Comparison of ENCODE assay signal across 20 cellular contexts in genomic region chr13:113098163-113098732, GRCh38. TPM values are rescaled to one million over a fixed set of nuclear protein-coding genes. Genes with fewer than 3 reads are reported as not detected.
DNase-seq lines count a peak whose midpoint lies in the region; ATAC-seq and TF ChIP-seq lines count a peak whose summit lies in the region.
"Had no signal": no experiment of that assay in that cellular context is flagged by ENCODE, and none has a peak within 500 bp of the region (broad histone marks: within the 10 kb centered on the region; RNA-seq: fewer than 3 reads in every experiment).

No MANE protein-coding gene starts in this region.

- H3K27me3 Mint-ChIP-seq in stimulated activated memory B cell treated with anti-CD40 and anti-IgM and Interleukin-4, amounts not matched to agents 10 μg/mL and 1 μg/mL and 100 μg/mL, for 72 hours = peaks cover 18% of the 10 kb centered on the region
- H3K27me3 Mint-ChIP-seq: central memory CD8-positive, alpha-beta T cell had no signal

- H4K20me1 ChIP-seq in fibroblast of lung (ENCODE audit: control insufficient read depth, extremely low read depth, insufficient read depth, low read length) = no peaks in the 10 kb centered on the region

- no peaks in the 10 kb centered on the region for H3K79me2 ChIP-seq in fibroblast of lung (ENCODE audit: control insufficient read depth, insufficient read depth, low read length)

- peak overlapping the region; percentile 53 for H2AFZ ChIP-seq in fibroblast of lung (ENCODE audit: low read length)

- ATAC-seq in psoas muscle (peak; percentile 17 to 85 (median 47)), GM21619 (IDR thresholded peaks at IDR 0.05; ENCODE audit: unreplicated experiment) (no peak)
- ATAC-seq in stimulated activated memory B cell treated with anti-CD40 and anti-IgM and Interleukin-4, amounts not matched to agents 10 μg/mL and 1 μg/mL and 100 μg/mL, for 72 hours = no peak
- ATAC-seq: activated CD8-positive, alpha-beta T cell treated with anti-CD3 and anti-CD28 coated beads, Interleukin-2, amount 10 ng/mL, durations not matched to agents 7 days and 5 days; activated T-cell treated with anti-CD3 and anti-CD28 coated beads, Interleukin-2, amount 50 U/mL, for 72 hours had no signal

- H3K4me3 ChIP-seq in SJCRH30 (peak overlapping the region; percentile 37), fibroblast of lung (replicated peaks in 1 of 4; ENCODE audit: control extremely low read depth in 1 of 4, insufficient read depth in 1 of 4, low read depth in 3 of 4, low read length in 4 of 4) (peak overlapping the region in 2 of 4 experiments; percentile 14 to 23), psoas muscle (no peak overlapping the region), ascending aorta (no peak overlapping the region)
- H3K4me3 ChIP-seq: BLaER1 treated with 17β-estradiol and CSF1 and Interleukin-3, amounts not matched to agents 10 nM and 100 nM; skin epidermis; testis had no signal

- H3K4me2 ChIP-seq in fibroblast of lung (ENCODE audit: extremely low read depth, insufficient read depth, low read length) = peak overlapping the region; percentile 82
- H3K4me2 ChIP-seq: BLaER1 treated with 17β-estradiol and CSF1 and Interleukin-3, amounts not matched to agents 10 nM and 100 nM had no signal

- intact Hi-C loops in psoas muscle (cut with DNase I) = no loop called here
- intact Hi-C loops in ascending aorta (cut with DNase I) = no loop called here

- no peak overlapping the region for H3K4me3 Mint-ChIP-seq in stimulated activated memory B cell treated with anti-CD40 and anti-IgM and Interleukin-4, amounts not matched to agents 10 μg/mL and 1 μg/mL and 100 μg/mL, for 72 hours
- H3K4me3 Mint-ChIP-seq: activated CD8-positive, alpha-beta T cell treated with anti-CD3 and anti-CD28 coated beads, Interleukin-2, amount 10 ng/mL, durations not matched to agents 7 days and 5 days; activated naive CD8-positive, alpha-beta T cell treated with anti-CD3 and anti-CD28 coated beads, Interleukin-2, amount 10 ng/mL, durations not matched to agents 7 days and 5 days; activated T-cell treated with anti-CD3 and anti-CD28 coated beads, Interleukin-2, amount 50 U/mL, for 72 hours; central memory CD8-positive, alpha-beta T cell had no signal

- no peaks in the 10 kb centered on the region for H3K36me3 Mint-ChIP-seq in stimulated activated memory B cell treated with anti-CD40 and anti-IgM and Interleukin-4, amounts not matched to agents 10 μg/mL and 1 μg/mL and 100 μg/mL, for 72 hours
- H3K36me3 Mint-ChIP-seq: activated naive CD8-positive, alpha-beta T cell treated with anti-CD3 and anti-CD28 coated beads, Interleukin-2, amount 10 ng/mL, durations not matched to agents 7 days and 5 days had no signal

- H3K27me3 ChIP-seq in SJCRH30 (no peaks in the 10 kb centered on the region; the same call in 1 of the 2 replicates), fibroblast of lung (ENCODE audit: control insufficient read depth, insufficient read depth, low read length) (peaks cover 9% of the 10 kb centered on the region), psoas muscle (ENCODE audit: insufficient read depth in 3 of 3, low read length in 2 of 3) (peaks cover 0 to 14% (median 2%) of the 10 kb centered on the region in 3 donors), ascending aorta (no peaks in the 10 kb centered on the region)
- H3K27me3 ChIP-seq: testis had no signal

- no peak overlapping the region for H3K9ac ChIP-seq in fibroblast of lung (ENCODE audit: insufficient read depth, low read length)
- H3K9ac ChIP-seq: BLaER1 treated with 17β-estradiol and CSF1 and Interleukin-3, amounts not matched to agents 10 nM and 100 nM had no signal

- WGBS in psoas muscle, 3 donors = 20 to 32% (median 23%) methylated on average over 29 of the region's 29 CpGs

- H3K4me1 Mint-ChIP-seq in stimulated activated memory B cell treated with anti-CD40 and anti-IgM and Interleukin-4, amounts not matched to agents 10 μg/mL and 1 μg/mL and 100 μg/mL, for 72 hours = no peaks in the 10 kb centered on the region
- H3K4me1 Mint-ChIP-seq: activated naive CD8-positive, alpha-beta T cell treated with anti-CD3 and anti-CD28 coated beads, Interleukin-2, amount 10 ng/mL, durations not matched to agents 7 days and 5 days; central memory CD8-positive, alpha-beta T cell had no signal

- no peak overlapping the region for H3K27ac Mint-ChIP-seq in stimulated activated memory B cell treated with anti-CD40 and anti-IgM and Interleukin-4, amounts not matched to agents 10 μg/mL and 1 μg/mL and 100 μg/mL, for 72 hours
- H3K27ac Mint-ChIP-seq: activated CD8-positive, alpha-beta T cell treated with anti-CD3 and anti-CD28 coated beads, Interleukin-2, amount 10 ng/mL, durations not matched to agents 7 days and 5 days; activated naive CD8-positive, alpha-beta T cell treated with anti-CD3 and anti-CD28 coated beads, Interleukin-2, amount 10 ng/mL, durations not matched to agents 7 days and 5 days; activated T-cell treated with anti-CD3 and anti-CD28 coated beads, Interleukin-2, amount 50 U/mL, for 72 hours had no signal

- TF ChIP-seq CTCF in fibroblast of lung (conservative IDR thresholded peaks at IDR 0.05 in 1 of 2, IDR thresholded peaks at IDR 0.05 in 1 of 2; ENCODE audit: low read depth in 1 of 2, low read length in 2 of 2) (no peak), psoas muscle (IDR thresholded peaks at IDR 0.05) (no peak), ascending aorta (IDR thresholded peaks at IDR 0.05) (no peak)

- H3K27ac ChIP-seq in SJCRH30 (peak overlapping the region; percentile 49), fibroblast of lung (ENCODE audit: insufficient read depth, low read length) (no peak overlapping the region), psoas muscle (no peak overlapping the region), ascending aorta (no peak overlapping the region)
- H3K27ac ChIP-seq: BLaER1 treated with 17β-estradiol and CSF1 and Interleukin-3, amounts not matched to agents 10 nM and 100 nM; testis; VCaP had no signal

- 0 out of 2 replicates have a peak, but pooled peaks cover 2% of the 10 kb centered on the region for H3K4me1 ChIP-seq in SJCRH30
- peaks cover 2% of the 10 kb centered on the region for H3K4me1 ChIP-seq in fibroblast of lung (ENCODE audit: control insufficient read depth, extremely low read depth, insufficient read depth, low read length)
- peaks cover 6% of the 10 kb centered on the region for H3K4me1 ChIP-seq in psoas muscle
- H3K4me1 ChIP-seq in ascending aorta = no peaks in the 10 kb centered on the region
- H3K4me1 ChIP-seq: testis had no signal

- H3K9me3 Mint-ChIP-seq in stimulated activated memory B cell treated with anti-CD40 and anti-IgM and Interleukin-4, amounts not matched to agents 10 μg/mL and 1 μg/mL and 100 μg/mL, for 72 hours = no peaks in the 10 kb centered on the region
- H3K9me3 Mint-ChIP-seq: activated naive CD8-positive, alpha-beta T cell treated with anti-CD3 and anti-CD28 coated beads, Interleukin-2, amount 10 ng/mL, durations not matched to agents 7 days and 5 days; activated T-cell treated with anti-CD3 and anti-CD28 coated beads, Interleukin-2, amount 50 U/mL, for 72 hours; central memory CD8-positive, alpha-beta T cell had no signal

- H3K36me3 ChIP-seq in SJCRH30 (no peaks in the 10 kb centered on the region), fibroblast of lung (ENCODE audit: control insufficient read depth, insufficient read depth, low read length) (no peaks in the 10 kb centered on the region), psoas muscle (ENCODE audit: insufficient read depth in 1 of 2, low read depth in 1 of 2) (no peaks in the 10 kb centered on the region), ascending aorta (no peaks in the 10 kb centered on the region)
- H3K36me3 ChIP-seq: BLaER1 treated with 17β-estradiol and CSF1 and Interleukin-3, amounts not matched to agents 10 nM and 100 nM had no signal

- H3K9me3 ChIP-seq in SJCRH30 (replicated peaks) (no peaks in the 10 kb centered on the region), fibroblast of lung (ENCODE audit: control insufficient read depth, insufficient read depth, low read depth, low read length) (no peaks in the 10 kb centered on the region), psoas muscle (no peaks in the 10 kb centered on the region), ascending aorta (no peaks in the 10 kb centered on the region)
- H3K9me3 ChIP-seq: BLaER1 treated with 17β-estradiol and CSF1 and Interleukin-3, amounts not matched to agents 10 nM and 100 nM; testis had no signal

- DNase-seq in EL = peak; percentile 67
- DNase-seq in SJCRH30 = peak; percentile 82 to 84
- peak; percentile 28 to 37 for DNase-seq in fibroblast of lung (ENCODE audit: low read depth in 2 of 2)
- DNase-seq in psoas muscle = no peak
- DNase-seq in ascending aorta (ENCODE audit: low spot score in 2 of 2) = no peak
- no peak for DNase-seq in NOMO-1 (lab: John Stamatoyannopoulos, UW; ENCODE audit: unreplicated experiment in 2 of 2)
- DNase-seq: activated CD8-positive, alpha-beta T cell treated with anti-CD3 and anti-CD28 coated beads, Interleukin-2, amount 10 ng/mL, durations not matched to agents 7 days and 5 days; activated naive CD8-positive, alpha-beta T cell treated with anti-CD3 and anti-CD28 coated beads, Interleukin-2, amount 10 ng/mL, durations not matched to agents 7 days and 5 days; activated T-cell treated with anti-CD3 and anti-CD28 coated beads, Interleukin-2, amount 50 U/mL, for 72 hours; effector memory CD4-positive, alpha-beta T cell; HCEC 1CT; midbrain; NCI-H1105; testis had no signal

RNA-seq across cellular contexts. Expression of gene F7, which starts 7.3 kb away (rescaled TPM):
- not detected in 2 replicates for total RNA-seq in SJCRH30 (2014; rRNA removed; shearing (Covaris generic))
- total RNA-seq in fibroblast of lung = under 0.01 TPM in 1 of 2 replicates, not detected in the other
- not detected in 2 replicates for polyA plus RNA-seq in fibroblast of lung
- polyA plus RNA-seq in fibroblast of lung (2012) = not detected in 2 replicates
- not detected in 2 replicates for polyA minus RNA-seq in fibroblast of lung (ENCODE audit: low replicate concordance)
- under 1 TPM in 2 of 4 donors, not detected in 2; 0.10 to 0.20 TPM for total RNA-seq in psoas muscle
- under 1 TPM in 1 of 3 donors, not detected in 2; 0.08 TPM for polyA plus RNA-seq in psoas muscle
- 0.85 TPM for total RNA-seq in ascending aorta
- total RNA-seq: activated CD8-positive, alpha-beta T cell treated with anti-CD3 and anti-CD28 coated beads, Interleukin-2, amount 10 ng/mL, durations not matched to agents 7 days and 5 days; activated T-cell treated with anti-CD3 and anti-CD28 coated beads, Interleukin-2, amount 50 U/mL, for 72 hours had no signal

RNA-seq across cellular contexts. Expression of gene F10, which starts 24.4 kb away (rescaled TPM):
- total RNA-seq in SJCRH30 (2014; rRNA removed; shearing (Covaris generic)) = 0.16 and 0.56 TPM in 2 replicates
- 20.3 and 41.5 TPM in 2 replicates for total RNA-seq in fibroblast of lung
- polyA plus RNA-seq in fibroblast of lung = 6.7 and 39.9 TPM in 2 replicates
- 7.9 and 47.5 TPM in 2 replicates for polyA plus RNA-seq in fibroblast of lung (2012)
- 1.4 and 26.9 TPM in 2 replicates for polyA minus RNA-seq in fibroblast of lung (ENCODE audit: low replicate concordance)
- total RNA-seq in psoas muscle = 1 to 10 TPM in 3 of 4 donors, under 1 TPM in 1; 0.63 to 4.9 (median 1.2) TPM
- 1 to 10 TPM; 1.5 to 2.0 (median 1.6) TPM for polyA plus RNA-seq in psoas muscle
- total RNA-seq in ascending aorta = 15.8 TPM
- total RNA-seq: activated CD8-positive, alpha-beta T cell treated with anti-CD3 and anti-CD28 coated beads, Interleukin-2, amount 10 ng/mL, durations not matched to agents 7 days and 5 days; activated naive CD8-positive, alpha-beta T cell treated with anti-CD3 and anti-CD28 coated beads, Interleukin-2, amount 10 ng/mL, durations not matched to agents 7 days and 5 days; activated T-cell treated with anti-CD3 and anti-CD28 coated beads, Interleukin-2, amount 50 U/mL, for 72 hours had no signal

Comparison
In these comparisons a context has a peak if more than half of its experiments do, and no peak if none do; other contexts are left out.
1. DNase-seq: peak in EL (single experiment), SJCRH30 (2 of 2) and fibroblast of lung (2 of 2); none in psoas muscle (0 of 2), ascending aorta (0 of 2) and NOMO-1 (0 of 2).
2. ATAC-seq: peak in psoas muscle (4 of 4); none in GM21619 (single experiment) and stimulated activated memory B cell treated with anti-CD40 and anti-IgM and Interleukin-4, amounts not matched to agents 10 μg/mL and 1 μg/mL and 100 μg/mL, for 72 hours (single experiment).